ENCODE assay signal across 17 cellular contexts in the genomic region with DNA sequence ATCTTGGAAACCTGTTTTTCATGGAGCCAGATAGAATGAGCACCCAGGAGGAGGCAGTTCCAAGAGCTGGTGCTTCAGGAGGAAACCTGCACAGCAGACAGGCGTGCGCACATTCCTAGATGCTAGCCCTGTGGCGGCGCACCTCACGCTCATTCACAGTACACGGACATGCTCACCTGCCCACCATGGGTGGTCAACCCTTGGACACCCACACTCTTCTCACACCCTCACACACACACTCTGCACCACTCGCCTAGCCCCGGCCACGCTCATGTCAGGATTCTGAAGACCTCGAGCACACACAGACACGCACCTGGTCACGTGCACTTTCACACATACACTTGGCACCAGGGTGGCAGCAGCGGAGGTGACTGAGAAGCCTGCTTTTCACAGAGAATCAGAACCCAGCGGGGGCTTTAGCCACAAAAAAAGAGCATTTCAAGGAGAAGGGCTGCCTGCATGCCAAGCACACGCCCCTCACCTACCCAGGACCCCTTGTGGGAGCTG. TPM values are rescaled to one million over a fixed set of nuclear protein-coding genes. Genes with fewer than 3 reads are reported as not detected.
DNase-seq lines count a peak whose midpoint lies in the region; ATAC-seq and TF ChIP-seq lines count a peak whose summit lies in the region.
"Had no signal": no experiment of that assay in that cellular context is flagged by ENCODE, and none has a peak within 500 bp of the region (broad histone marks: within the 10 kb centered on the region; RNA-seq: fewer than 3 reads in every experiment).

No MANE protein-coding gene starts in this region.

- H3K27me3 Mint-ChIP-seq in activated naive CD8-positive, alpha-beta T cell treated with anti-CD3 and anti-CD28 coated beads, Interleukin-2, amount 10 ng/mL, durations not matched to agents 7 days and 5 days: no peaks in the 10 kb centered on the region
- H3K27me3 Mint-ChIP-seq in activated naive CD8-positive, alpha-beta T cell treated with anti-CD3 and anti-CD28 coated beads for 36 hours: no peaks in the 10 kb centered on the region
- no peaks in the 10 kb centered on the region for H3K27me3 Mint-ChIP-seq in neural crest cell (ENCODE audit: low read depth)

- H3K36me3 ChIP-seq in urinary bladder (ENCODE audit: insufficient read depth): no peaks in the 10 kb centered on the region
- H3K36me3 ChIP-seq: gastrocnemius medialis had no signal

- DNase-seq in activated naive CD8-positive, alpha-beta T cell treated with anti-CD3 and anti-CD28 coated beads, Interleukin-2, amount 10 ng/mL, durations not matched to agents 7 days and 5 days: no peak
- no peak for DNase-seq in activated naive CD8-positive, alpha-beta T cell treated with anti-CD3 and anti-CD28 coated beads for 36 hours
- DNase-seq in neural crest cell (ENCODE audit: low read depth, low spot score) (no peak), NCI-H82 (lab: John Stamatoyannopoulos, UW) (no peak), NCI-H526 treated with DMSO at 0.1 percent for 48 hours (lab: John Stamatoyannopoulos, UW) (no peak)
- no peak for DNase-seq in stimulated activated CD4-positive, alpha-beta T cell treated with anti-CD3 and anti-CD28 coated beads, Interleukin-2, amount 100 ng/mL, for 24 hours
- DNase-seq: activated CD8-positive, alpha-beta memory T cell treated with anti-CD3 and anti-CD28 coated beads for 24 hours; COR-L47; effector memory CD4-positive, alpha-beta T cell; gastrocnemius medialis; GF-D8; immature natural killer cell; NCI-H1092 treated with DMSO at 0.1 percent for 48 hours; stimulated activated CD4-positive, alpha-beta T cell treated with anti-CD3 and anti-CD28 coated beads, Interleukin-15, amount 100 ng/mL, for 24 hours had no signal

- no peak for ATAC-seq in activated naive CD8-positive, alpha-beta T cell treated with anti-CD3 and anti-CD28 coated beads, Interleukin-2, amount 10 ng/mL, durations not matched to agents 7 days and 5 days (ENCODE audit: low read depth)
- ATAC-seq: gastrocnemius medialis had no signal

- peaks cover 20% of the 10 kb centered on the region for H3K4me1 Mint-ChIP-seq in activated naive CD8-positive, alpha-beta T cell treated with anti-CD3 and anti-CD28 coated beads, Interleukin-2, amount 10 ng/mL, durations not matched to agents 7 days and 5 days
- peaks cover 16% of the 10 kb centered on the region for H3K4me1 Mint-ChIP-seq in activated naive CD8-positive, alpha-beta T cell treated with anti-CD3 and anti-CD28 coated beads for 36 hours
- H3K4me1 Mint-ChIP-seq in neural crest cell: peaks cover 30% of the 10 kb centered on the region

- TF ChIP-seq CTCF in neural crest cell (conservative IDR thresholded peaks at IDR 0.05): no peak

- H3K27ac ChIP-seq in cingulate gyrus (ENCODE audit: low read depth, low read length) (peak overlapping the region; percentile 84), urinary bladder (ENCODE audit: low read depth) (peak overlapping the region; percentile 50)
- H3K27ac ChIP-seq: gastrocnemius medialis had no signal

- H3K27ac Mint-ChIP-seq in activated naive CD8-positive, alpha-beta T cell treated with anti-CD3 and anti-CD28 coated beads, Interleukin-2, amount 10 ng/mL, durations not matched to agents 7 days and 5 days: peak overlapping the region; percentile 40
- H3K27ac Mint-ChIP-seq in activated naive CD8-positive, alpha-beta T cell treated with anti-CD3 and anti-CD28 coated beads for 36 hours: no peak overlapping the region
- no peak overlapping the region for H3K27ac Mint-ChIP-seq in neural crest cell (ENCODE audit: unreplicated experiment)
- H3K27ac Mint-ChIP-seq: activated T-helper 2 cell treated with anti-CD3 and anti-CD28 coated beads, Interferon-gamma antibody, Interleukin-2, Interleukin-4, amounts not matched to agents 10 μg/mL and 5 μg/mL and 100 μg/mL, durations not matched to agents 14 hours and 24 hours and 36 hours had no signal

- H3K9me3 Mint-ChIP-seq in activated naive CD8-positive, alpha-beta T cell treated with anti-CD3 and anti-CD28 coated beads, Interleukin-2, amount 10 ng/mL, durations not matched to agents 7 days and 5 days: no peaks in the 10 kb centered on the region
- no peaks in the 10 kb centered on the region for H3K9me3 Mint-ChIP-seq in activated naive CD8-positive, alpha-beta T cell treated with anti-CD3 and anti-CD28 coated beads for 36 hours
- no peaks in the 10 kb centered on the region for H3K9me3 Mint-ChIP-seq in neural crest cell
- H3K9me3 Mint-ChIP-seq: activated T-helper 2 cell treated with anti-CD3 and anti-CD28 coated beads, Interferon-gamma antibody, Interleukin-2, Interleukin-4, amounts not matched to agents 10 μg/mL and 5 μg/mL and 100 μg/mL, durations not matched to agents 14 hours and 24 hours and 36 hours; immature natural killer cell had no signal

- POLR2A ChIA-PET in activated naive CD8-positive, alpha-beta T cell treated with anti-CD3 and anti-CD28 coated beads, Interleukin-2, amount 10 ng/mL, durations not matched to agents 7 days and 5 days (lab: Charles Lee): no interaction called here

- H3K4me3 ChIP-seq in urinary bladder (ENCODE audit: low read depth, low read length): no peak overlapping the region
- H3K4me3 ChIP-seq: gastrocnemius medialis had no signal

- H3K4me1 ChIP-seq in urinary bladder (ENCODE audit: insufficient read depth): no peaks in the 10 kb centered on the region

- H3K36me3 Mint-ChIP-seq in activated naive CD8-positive, alpha-beta T cell treated with anti-CD3 and anti-CD28 coated beads, Interleukin-2, amount 10 ng/mL, durations not matched to agents 7 days and 5 days: peaks cover 5% of the 10 kb centered on the region
- H3K36me3 Mint-ChIP-seq in activated naive CD8-positive, alpha-beta T cell treated with anti-CD3 and anti-CD28 coated beads for 36 hours: no peaks in the 10 kb centered on the region
- no peaks in the 10 kb centered on the region for H3K36me3 Mint-ChIP-seq in neural crest cell (ENCODE audit: low read depth)
- H3K36me3 Mint-ChIP-seq: immature natural killer cell had no signal

- 88% methylated on average over 15 of the region's 15 CpGs for WGBS in urinary bladder

- H3K4me3 Mint-ChIP-seq in activated naive CD8-positive, alpha-beta T cell treated with anti-CD3 and anti-CD28 coated beads, Interleukin-2, amount 10 ng/mL, durations not matched to agents 7 days and 5 days: no peak overlapping the region
- H3K4me3 Mint-ChIP-seq in activated naive CD8-positive, alpha-beta T cell treated with anti-CD3 and anti-CD28 coated beads for 36 hours: no peak overlapping the region
- peak overlapping the region; percentile 61 for H3K4me3 Mint-ChIP-seq in neural crest cell
- H3K4me3 Mint-ChIP-seq: immature natural killer cell had no signal

RNA-seq across cellular contexts. Expression of a gene that starts 28.6 kb away (rescaled TPM):
- 10 to 100 TPM; 25.0 to 25.5 TPM for total RNA-seq in activated naive CD8-positive, alpha-beta T cell treated with anti-CD3 and anti-CD28 coated beads, Interleukin-2, amount 10 ng/mL, durations not matched to agents 7 days and 5 days
- 10 to 100 TPM; 19.6 to 21.1 TPM for total RNA-seq in activated naive CD8-positive, alpha-beta T cell treated with anti-CD3 and anti-CD28 coated beads for 36 hours
- total RNA-seq in neural crest cell (53.6 and 54.0 TPM in 2 replicates), urinary bladder (17.5 TPM)
- polyA plus RNA-seq in urinary bladder: 20.2 TPM
